ENCODE assay signal across 22 cellular contexts in the genomic region with DNA sequence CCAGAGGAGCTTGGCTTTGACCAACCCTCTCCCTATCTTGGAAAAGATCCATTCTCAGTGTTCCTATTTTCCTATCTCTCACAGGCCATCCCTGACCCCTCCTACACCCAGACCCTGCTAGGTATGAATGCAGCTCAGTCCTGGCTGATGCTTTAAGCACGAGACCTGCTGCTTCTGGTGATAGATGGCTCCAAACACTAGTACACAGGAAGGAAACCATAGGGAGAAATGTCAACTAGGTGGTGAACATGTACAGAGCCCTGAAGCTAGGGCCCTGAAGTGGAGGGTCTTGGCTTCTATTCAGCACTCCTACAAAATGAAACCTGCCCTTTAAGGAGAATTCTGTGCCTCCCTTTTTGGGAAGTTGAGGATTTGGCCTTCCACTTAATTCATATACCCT. TPM values are rescaled to one million over a fixed set of nuclear protein-coding genes. Genes with fewer than 3 reads are reported as not detected.
DNase-seq lines count a peak whose midpoint lies in the region; ATAC-seq and TF ChIP-seq lines count a peak whose summit lies in the region.
"Had no signal": no experiment of that assay in that cellular context is flagged by ENCODE, and none has a peak within 500 bp of the region (broad histone marks: within the 10 kb centered on the region; RNA-seq: fewer than 3 reads in every experiment).

No MANE protein-coding gene starts in this region.

- POLR2A ChIA-PET in HEK293T (lab: Yijun Ruan, JAX): no interaction called here

- intact Hi-C loops in vagina (cut with DNase I): no loop called here

- no peak for ATAC-seq in HG02642 (IDR thresholded peaks at IDR 0.05; ENCODE audit: poor library complexity, unreplicated experiment)
- ATAC-seq: A549 had no signal

- TF ChIP-seq CTCF in endodermal cell (conservative IDR thresholded peaks at IDR 0.05): no peak
- TF ChIP-seq CTCF in vagina (IDR thresholded peaks at IDR 0.05): no peak

- H3K4me3 ChIP-seq in endodermal cell (ENCODE audit: low read length) (no peak overlapping the region), vagina (no peak overlapping the region)
- H3K4me3 ChIP-seq: A549; BLaER1 treated with 17β-estradiol and CSF1 and Interleukin-3, amounts not matched to agents 10 nM and 100 nM; HAP-1 had no signal

- TF ChIP-seq POLR2A in vagina (IDR thresholded peaks at IDR 0.05): no peak

- no peak overlapping the region for H3K27ac Mint-ChIP-seq in endodermal cell
- H3K27ac Mint-ChIP-seq: CD14-positive monocyte; CD4-positive, alpha-beta T cell had no signal

- peaks cover 4% of the 10 kb centered on the region for H3K36me3 ChIP-seq in endodermal cell (ENCODE audit: control insufficient read depth, insufficient read depth, low read length)
- no peaks in the 10 kb centered on the region for H3K36me3 ChIP-seq in vagina
- H3K36me3 ChIP-seq: BE2C; BLaER1 treated with 17β-estradiol and CSF1 and Interleukin-3, amounts not matched to agents 10 nM and 100 nM; HAP-1 had no signal

- H3K4me3 Mint-ChIP-seq in endodermal cell: no peak overlapping the region
- H3K4me3 Mint-ChIP-seq: CD14-positive monocyte; CD4-positive, alpha-beta T cell; CD8-positive, alpha-beta memory T cell had no signal

- H3K27me3 ChIP-seq in endodermal cell (ENCODE audit: control insufficient read depth, insufficient read depth, low read length, poor library complexity, severe bottlenecking) (no peaks in the 10 kb centered on the region), vagina (no peaks in the 10 kb centered on the region)
- H3K27me3 ChIP-seq: BE2C; BLaER1 treated with 17β-estradiol and CSF1 and Interleukin-3, amounts not matched to agents 10 nM and 100 nM had no signal

- no peaks in the 10 kb centered on the region for H3K9me3 ChIP-seq in endodermal cell (ENCODE audit: control insufficient read depth, low read length)
- no peaks in the 10 kb centered on the region for H3K9me3 ChIP-seq in vagina
- H3K9me3 ChIP-seq: A549; BE2C; BLaER1 treated with 17β-estradiol and CSF1 and Interleukin-3, amounts not matched to agents 10 nM and 100 nM; HAP-1 had no signal

- H3K9me3 Mint-ChIP-seq in endodermal cell: no peaks in the 10 kb centered on the region
- H3K9me3 Mint-ChIP-seq: CD4-positive, alpha-beta T cell; CD8-positive, alpha-beta memory T cell had no signal

- H3K4me1 ChIP-seq in endodermal cell (ENCODE audit: control insufficient read depth, insufficient read depth, low read length): peaks cover 13% of the 10 kb centered on the region
- peaks cover 14% of the 10 kb centered on the region for H3K4me1 ChIP-seq in vagina
- H3K4me1 ChIP-seq: BE2C, HAP-1 had no signal

- peaks cover 27% of the 10 kb centered on the region for H3K4me1 Mint-ChIP-seq in endodermal cell
- H3K4me1 Mint-ChIP-seq: CD14-positive monocyte; CD8-positive, alpha-beta memory T cell had no signal

- H3K27me3 Mint-ChIP-seq in endodermal cell (ENCODE audit: insufficient read depth): no peaks in the 10 kb centered on the region
- H3K27me3 Mint-ChIP-seq: CD4-positive, alpha-beta T cell; CD8-positive, alpha-beta memory T cell had no signal

- 89% methylated on average over 1 of the region's 1 CpG; no CpG with 5 or more reads in 1 of the 2 experiments for WGBS in endodermal cell (ENCODE audit: insufficient coverage in 1 of 2, insufficient read length in 1 of 2), 2 experiments

- CTCF ChIA-PET in HEK293T (lab: Yijun Ruan, JAX): no interaction called here

- H3K27ac ChIP-seq in cingulate gyrus (ENCODE audit: low read depth, low read length): peak overlapping the region; percentile 33
- H3K27ac ChIP-seq in endodermal cell (ENCODE audit: low read depth, low read length): no peak overlapping the region
- H3K27ac ChIP-seq in vagina: no peak overlapping the region
- H3K27ac ChIP-seq: BLaER1 treated with 17β-estradiol and CSF1 and Interleukin-3, amounts not matched to agents 10 nM and 100 nM had no signal

- no peak overlapping the region for H3K9ac ChIP-seq in endodermal cell (ENCODE audit: extremely low read depth, low read length, poor library complexity, severe bottlenecking)
- H3K9ac ChIP-seq: BLaER1 treated with 17β-estradiol and CSF1 and Interleukin-3, amounts not matched to agents 10 nM and 100 nM had no signal

- peaks cover 6% of the 10 kb centered on the region for H3K36me3 Mint-ChIP-seq in endodermal cell (ENCODE audit: low read depth)
- H3K36me3 Mint-ChIP-seq: CD14-positive monocyte had no signal

- DNase-seq in endodermal cell (peak; percentile 22), mesenteric fat pad (ENCODE audit: low spot score) (peak; percentile 9), vagina (ENCODE audit: extremely low spot score in 2 of 2) (peak; percentile 60 to 79), DMS114 treated with DMSO at 0.1 percent for 48 hours (lab: John Stamatoyannopoulos, UW; ENCODE audit: unreplicated experiment) (no peak), HEK293T (ENCODE audit: extremely low spot score) (no peak)
- DNase-seq: 8988T; ACHN; AML-193; BE2C; CD4-positive, alpha-beta T cell; CD8-positive, alpha-beta memory T cell; DMS 273 treated with DMSO at 0.1 percent for 48 hours; DMS53; DMS79 treated with DMSO at 0.1 percent for 48 hours; GF-D8; GOT3 had no signal

TF ChIP-seq in HEK293T, 16 proteins besides CTCF, POLR2A, EP300 and RAD21:
- TF ChIP-seq NFRKB (IDR thresholded peaks at IDR 0.05) (no peak), BHLHE40 (IDR thresholded peaks at IDR 0.05; ENCODE audit: borderline replicate concordance) (no peak), ARNT (IDR thresholded peaks at IDR 0.05) (no peak), HDGF (IDR thresholded peaks at IDR 0.05; ENCODE audit: borderline replicate concordance) (no peak), L3MBTL2 (conservative IDR thresholded peaks at IDR 0.05) (no peak), ZNF384 (IDR thresholded peaks at IDR 0.05) (no peak), TARDBP (IDR thresholded peaks at IDR 0.05) (no peak), FOXM1 (IDR thresholded peaks at IDR 0.05; ENCODE audit: borderline replicate concordance) (no peak), LEF1 (IDR thresholded peaks at IDR 0.05; ENCODE audit: borderline replicate concordance) (no peak), SUZ12 (IDR thresholded peaks at IDR 0.05) (no peak)
TF ChIP-seq in HEK293T: peak in this region for 0.

RNA-seq across cellular contexts. Expression of gene MANF, which starts 47.4 kb away (rescaled TPM):
- total RNA-seq in endodermal cell: 100 to 1,000 TPM; 153 to 225 TPM
- polyA plus RNA-seq in endodermal cell (2013, experiment 1 of 2): 176 TPM
- 180 TPM for polyA plus RNA-seq in endodermal cell (2013, experiment 2 of 2)
- total RNA-seq in mesenteric fat pad: 87.8 TPM
- total RNA-seq in vagina: 42.2 TPM

RNA-seq across cellular contexts. Expression of gene RBM15B, which starts 53.4 kb away (rescaled TPM):
- total RNA-seq in endodermal cell (10 to 100 TPM; 49.5 to 58.2 TPM), mesenteric fat pad (28.0 TPM), vagina (20.6 TPM)
- polyA plus RNA-seq in endodermal cell (2013, experiment 1 of 2): 38.9 TPM
- 34.4 TPM for polyA plus RNA-seq in endodermal cell (2013, experiment 2 of 2)

Comparison
In these comparisons a context has a peak if more than half of its experiments do, and no peak if none do; other contexts are left out.
1. DNase-seq: peak in endodermal cell (single experiment), mesenteric fat pad (single experiment) and vagina (2 of 2); none in DMS114 treated with DMSO at 0.1 percent for 48 hours (single experiment) and HEK293T (single experiment).